Comparison of ENCODE assay signal across 1 cellular context in genomic region chr9:114779352-114779845, GRCh38.
TF ChIP-seq lines count a peak whose summit lies in the region.

No MANE protein-coding gene starts in this region.

TF ChIP-seq in WTC11, 78 proteins besides CTCF, POLR2A, EP300 and RAD21 (continued from another document):
- no peak for TF ChIP-seq ARID4B (CRISPR knock-in tag; IDR thresholded peaks at IDR 0.05; ENCODE audit: borderline replicate concordance)
